In the genomic region with DNA sequence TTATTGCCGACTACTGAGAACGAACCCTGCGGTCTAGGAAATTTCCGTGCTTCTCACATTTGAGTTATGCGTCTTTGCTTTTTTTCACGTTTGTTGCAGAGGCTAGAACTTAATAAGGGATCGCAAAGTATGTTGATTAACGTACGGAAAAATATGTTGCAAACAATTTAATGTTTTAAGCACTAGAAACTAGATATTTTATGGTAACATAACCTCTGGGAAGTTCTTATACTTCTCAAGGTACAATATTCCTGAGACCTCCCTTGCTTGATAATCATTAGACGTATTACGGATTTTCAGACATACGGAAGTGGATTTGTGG, we compare ENCODE assay signal across 8 cellular contexts. TPM values are rescaled to one million over a fixed set of nuclear protein-coding genes. Genes with fewer than 3 reads are reported as not detected.
DNase-seq lines count a peak whose midpoint lies in the region; ATAC-seq and TF ChIP-seq lines count a peak whose summit lies in the region.

No MANE protein-coding gene starts in this region.

- H3K4me3 Mint-ChIP-seq in CD14-positive monocyte = peak overlapping the region; percentile 77 to 93
- H3K4me3 Mint-ChIP-seq in neural crest cell = peak overlapping the region; percentile 93

- no peak for DNase-seq in CD14-positive monocyte (ENCODE audit: low spot score)
- DNase-seq in RWPE1 (ENCODE audit: low spot score) = no peak
- DNase-seq in epithelial cell of esophagus (ENCODE audit: low read depth) = no peak
- DNase-seq in neural crest cell (ENCODE audit: low read depth, low spot score) = no peak
- DNase-seq in activated effector memory CD4-positive, alpha-beta T cell treated with anti-CD3 and anti-CD28 coated beads, Interleukin-2, amount 50 U/mL, for 16 hours = no peak
- DNase-seq in NCI-H748 treated with DMSO at 0.1 percent for 48 hours (lab: John Stamatoyannopoulos, UW) = no peak
- no peak for DNase-seq in activated CD8-positive, alpha-beta memory T cell treated with anti-CD3 and anti-CD28 coated beads, Interleukin-2, amount 50 U/mL, for 48 hours

- H3K4me1 Mint-ChIP-seq in CD14-positive monocyte = peaks cover 15% of the 10 kb centered on the region
- peaks cover 28% of the 10 kb centered on the region for H3K4me1 Mint-ChIP-seq in neural crest cell

- TF ChIP-seq CTCF in CD14-positive monocyte (IDR thresholded peaks at IDR 0.05) (no peak), RWPE1 (conservative IDR thresholded peaks at IDR 0.05; ENCODE audit: low read depth) (no peak), epithelial cell of esophagus (IDR thresholded peaks at IDR 0.05; ENCODE audit: insufficient read depth, low read depth, low read length, missing control alignments) (no peak), neural crest cell (conservative IDR thresholded peaks at IDR 0.05) (no peak)

- peak overlapping the region; percentile 67 for H3K4me3 ChIP-seq in epithelial cell of esophagus (ENCODE audit: low read length)

- H3K27ac ChIP-seq in RWPE1 = peak overlapping the region; percentile 95

- H3K9me3 Mint-ChIP-seq in CD14-positive monocyte (peaks cover 0 to 12% (median 2%) of the 10 kb centered on the region in 7 donors), neural crest cell (peaks cover 3% of the 10 kb centered on the region)

- CTCF ChIA-PET in RWPE1 (lab: Yijun Ruan, JAX) = interaction anchor here (0.6 kb wide), 1 partner anchor 12 kb away, joined by 3 read pairs; no protein-coding TSS in a partner anchor

- H3K36me3 Mint-ChIP-seq in CD14-positive monocyte = no peaks in the 10 kb centered on the region
- H3K36me3 Mint-ChIP-seq in neural crest cell (ENCODE audit: low read depth) = no peaks in the 10 kb centered on the region

- H3K27ac Mint-ChIP-seq in CD14-positive monocyte = no peak overlapping the region
- H3K27ac Mint-ChIP-seq in neural crest cell (ENCODE audit: unreplicated experiment) = peak overlapping the region; percentile 90

- POLR2A ChIA-PET in RWPE1 (lab: Yijun Ruan, JAX; ENCODE audit: low non-redundant PET) = no interaction called here

- intact Hi-C loops in CD14-positive monocyte (cut with micrococcal nuclease) = no loop called here

- ATAC-seq in GM18867 (IDR thresholded peaks at IDR 0.05; ENCODE audit: unreplicated experiment) = no peak

- H3K27me3 Mint-ChIP-seq in CD14-positive monocyte (ENCODE audit: low read depth in 3 of 3) = peaks cover 29 to 56% (median 49%) of the 10 kb centered on the region in 3 donors
- H3K27me3 Mint-ChIP-seq in neural crest cell (ENCODE audit: low read depth) = no peaks in the 10 kb centered on the region

RNA-seq across cellular contexts. Expression of a gene that starts 0.6 kb away (rescaled TPM):
- under 1 TPM; 0.12 to 0.17 TPM for polyA plus RNA-seq in CD14-positive monocyte
- 18.1 and 21.9 TPM in 2 replicates for total RNA-seq in neural crest cell
